In genomic region chr6:2866183-2866846, GRCh38 we compare ENCODE assay signal across 9 cellular contexts. TPM values are rescaled to one million over a fixed set of nuclear protein-coding genes. Genes with fewer than 3 reads are reported as not detected.
DNase-seq lines count a peak whose midpoint lies in the region; ATAC-seq and TF ChIP-seq lines count a peak whose summit lies in the region.
"Had no signal": no experiment of that assay in that cellular context is flagged by ENCODE, and none has a peak within 500 bp of the region (broad histone marks: within the 10 kb centered on the region; RNA-seq: fewer than 3 reads in every experiment).

No MANE protein-coding gene starts in this region.

- peaks cover 13% of the 10 kb centered on the region for H3K4me1 ChIP-seq in lower lobe of right lung

- H3K27me3 ChIP-seq in lower lobe of right lung (ENCODE audit: low read depth), result no peaks in the 10 kb centered on the region

- POLR2A ChIA-PET in RWPE1 (lab: Yijun Ruan, JAX; ENCODE audit: low non-redundant PET), result no interaction called here

- peak overlapping the region; percentile 12 for H3K4me3 ChIP-seq in lower lobe of right lung

- no peaks in the 10 kb centered on the region for H3K36me3 ChIP-seq in lower lobe of right lung

- intact Hi-C loops in lower lobe of right lung (cut with DNase I), result no loop called here

- CTCF ChIA-PET in RWPE1 (lab: Yijun Ruan, JAX), result no interaction called here

- no peak for TF ChIP-seq CTCF in lower lobe of right lung (IDR thresholded peaks at IDR 0.05)
- no peak for TF ChIP-seq CTCF in RWPE1 (conservative IDR thresholded peaks at IDR 0.05; ENCODE audit: low read depth)

- H3K27ac ChIP-seq in lower lobe of right lung (no peak overlapping the region), RWPE1 (no peak overlapping the region)

- ATAC-seq in GM18499 (IDR thresholded peaks at IDR 0.05; ENCODE audit: insufficient read depth, unreplicated experiment), result peak; percentile 40
- peak; percentile 42 for ATAC-seq in GM21619 (IDR thresholded peaks at IDR 0.05; ENCODE audit: unreplicated experiment)
- ATAC-seq in HG03571 (IDR thresholded peaks at IDR 0.05; ENCODE audit: unreplicated experiment), result peak; percentile 41
- peak in 1 of 2 donors; percentile 48 for ATAC-seq in lower lobe of right lung
- ATAC-seq: T-cell had no signal

- no peaks in the 10 kb centered on the region for H3K9me3 ChIP-seq in lower lobe of right lung

- DNase-seq in lower lobe of right lung (no peak), RWPE1 (ENCODE audit: low spot score) (no peak), NOMO-1 (lab: John Stamatoyannopoulos, UW; ENCODE audit: unreplicated experiment in 2 of 2) (no peak), superior temporal gyrus (ENCODE audit: extremely low spot score) (no peak), NCI-H2196 (lab: John Stamatoyannopoulos, UW; ENCODE audit: unreplicated experiment) (no peak)
- DNase-seq: T-cell had no signal

RNA-seq across cellular contexts. Expression of gene SERPINB1, which starts 24.7 kb away (rescaled TPM):
- total RNA-seq in lower lobe of right lung, result 125 TPM

RNA-seq across cellular contexts. Expression of gene SERPINB9, which starts 36.8 kb away (rescaled TPM):
- total RNA-seq in lower lobe of right lung, result 12.8 TPM
